ENCODE assay signal across 30 cellular contexts in the genomic region with DNA sequence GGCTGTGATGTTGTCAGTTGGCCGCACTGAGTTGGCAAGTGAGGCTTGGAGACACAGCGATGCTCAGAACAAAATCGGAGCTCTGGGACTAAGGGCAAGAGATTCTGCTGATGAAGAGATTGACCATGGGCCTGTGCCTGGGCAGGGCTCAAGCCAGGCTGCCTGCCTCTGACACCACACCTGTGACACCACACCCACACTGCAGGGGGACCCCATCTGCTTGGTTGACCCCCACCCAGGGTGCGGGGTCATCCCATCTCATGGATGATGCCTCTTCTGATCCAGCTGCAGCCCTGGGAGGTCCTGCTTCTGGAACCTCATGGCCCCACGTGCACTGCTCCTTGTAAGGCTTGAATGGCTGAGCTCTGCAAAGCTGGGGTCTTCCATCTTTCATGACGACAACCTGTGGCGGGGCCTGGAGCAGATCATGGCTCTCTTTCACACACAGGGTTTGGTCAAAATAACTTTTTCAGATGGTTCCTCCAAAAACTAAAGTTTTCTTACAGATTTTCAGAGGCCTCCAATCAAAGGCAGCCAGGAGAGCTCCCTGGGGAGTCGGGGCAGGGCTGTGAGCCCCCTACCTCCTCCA.
"Had no signal": no experiment of that assay in that cellular context is flagged by ENCODE, and none has a peak within 500 bp of the region (broad histone marks: within the 10 kb centered on the region; RNA-seq: fewer than 3 reads in every experiment).

No MANE protein-coding gene starts in this region.

- FAIRE-seq: astrocyte, endometrium, endothelial cell of umbilical vein had no signal

- H3K27ac ChIP-seq: brain microvascular endothelial cell, epithelial cell of prostate, esophagus squamous epithelium, gastroesophageal sphincter had no signal

- H3K36me3 ChIP-seq: brain microvascular endothelial cell, esophagus squamous epithelium, gastroesophageal sphincter had no signal

- H3K27me3 Mint-ChIP-seq: activated T-helper 17 cell treated with anti-CD3 and anti-CD28 coated beads, Interleukin-2, amount 50 U/mL, for 72 hours had no signal

- H3K9me3 ChIP-seq: esophagus squamous epithelium, gastroesophageal sphincter had no signal

- H3K36me3 Mint-ChIP-seq: activated CD8-positive, alpha-beta memory T cell treated with anti-CD3 and anti-CD28 coated beads, Interleukin-2, amount 10 ng/mL, durations not matched to agents 7 days and 5 days; activated naive CD8-positive, alpha-beta T cell had no signal

- H3K27ac Mint-ChIP-seq: activated CD4-positive, alpha-beta T cell treated with anti-CD3 and anti-CD28 coated beads, Interleukin-2, amount 10 ng/mL, durations not matched to agents 7 days and 5 days; activated CD8-positive, alpha-beta memory T cell treated with anti-CD3 and anti-CD28 coated beads, Interleukin-2, amount 10 ng/mL, durations not matched to agents 7 days and 5 days; activated CD8-positive, alpha-beta T cell treated with anti-CD3 and anti-CD28 coated beads, Interleukin-2, amount 10 ng/mL, durations not matched to agents 7 days and 5 days; activated naive CD8-positive, alpha-beta T cell; activated T-helper 17 cell treated with anti-CD3 and anti-CD28 coated beads, Interleukin-2, amount 50 U/mL, for 72 hours; effector memory CD8-positive, alpha-beta T cell had no signal

- H3K27me3 ChIP-seq: brain microvascular endothelial cell, esophagus squamous epithelium, gastroesophageal sphincter had no signal

- H3K9me3 Mint-ChIP-seq: activated T-cell treated with anti-CD3 and anti-CD28 coated beads, Interleukin-2, amount 50 U/mL, for 4 hours; activated T-helper 17 cell treated with anti-CD3 and anti-CD28 coated beads, Interleukin-2, amount 50 U/mL, for 72 hours; central memory CD8-positive, alpha-beta T cell; effector memory CD8-positive, alpha-beta T cell had no signal

- H3K4me1 ChIP-seq: gastroesophageal sphincter had no signal

- H3K4me3 Mint-ChIP-seq: activated CD4-positive, alpha-beta T cell treated with anti-CD3 and anti-CD28 coated beads, Interleukin-2, amount 10 ng/mL, durations not matched to agents 7 days and 5 days; activated CD8-positive, alpha-beta memory T cell treated with anti-CD3 and anti-CD28 coated beads, Interleukin-2, amount 10 ng/mL, durations not matched to agents 7 days and 5 days; activated CD8-positive, alpha-beta T cell treated with anti-CD3 and anti-CD28 coated beads, Interleukin-2, amount 10 ng/mL, durations not matched to agents 7 days and 5 days; activated naive CD8-positive, alpha-beta T cell; activated T-cell treated with anti-CD3 and anti-CD28 coated beads, Interleukin-2, amount 50 U/mL, for 4 hours; activated T-helper 17 cell treated with anti-CD3 and anti-CD28 coated beads, Interleukin-2, amount 50 U/mL, for 72 hours; central memory CD8-positive, alpha-beta T cell; effector memory CD8-positive, alpha-beta T cell had no signal

- H3K4me1 Mint-ChIP-seq: activated CD4-positive, alpha-beta T cell treated with anti-CD3 and anti-CD28 coated beads, Interleukin-2, amount 10 ng/mL, durations not matched to agents 7 days and 5 days; activated CD8-positive, alpha-beta memory T cell treated with anti-CD3 and anti-CD28 coated beads, Interleukin-2, amount 10 ng/mL, durations not matched to agents 7 days and 5 days; central memory CD8-positive, alpha-beta T cell had no signal

- H3K4me3 ChIP-seq: esophagus squamous epithelium, gastroesophageal sphincter had no signal

- ATAC-seq: activated CD8-positive, alpha-beta memory T cell treated with anti-CD3 and anti-CD28 coated beads, Interleukin-2, amount 10 ng/mL, durations not matched to agents 7 days and 5 days; activated CD8-positive, alpha-beta T cell treated with anti-CD3 and anti-CD28 coated beads, Interleukin-2, amount 10 ng/mL, durations not matched to agents 7 days and 5 days; activated T-cell treated with anti-CD3 and anti-CD28 coated beads, Interleukin-2, amount 50 U/mL, for 4 hours; activated T-helper 17 cell treated with anti-CD3 and anti-CD28 coated beads, Interleukin-2, amount 50 U/mL, for 72 hours; effector memory CD8-positive, alpha-beta T cell; gastroesophageal sphincter had no signal

- DNase-seq: activated CD4-positive, alpha-beta T cell treated with anti-CD3 and anti-CD28 coated beads for 1 hour; activated CD4-positive, alpha-beta T cell treated with anti-CD3 and anti-CD28 coated beads for 4 hours; activated CD4-positive, alpha-beta T cell treated with anti-CD3 and anti-CD28 coated beads, Interleukin-2, amount 10 ng/mL, durations not matched to agents 7 days and 5 days; activated CD4-positive, alpha-beta T cell treated with anti-CD3 and anti-CD28 coated beads, Interleukin-2, amount 50 U/mL, for 4 hours; activated CD8-positive, alpha-beta memory T cell treated with anti-CD3 and anti-CD28 coated beads, Interleukin-2, amount 10 ng/mL, durations not matched to agents 7 days and 5 days; activated CD8-positive, alpha-beta memory T cell treated with anti-CD3 and anti-CD28 coated beads, Interleukin-2, amount 50 U/mL, for 4 hours; activated CD8-positive, alpha-beta T cell treated with anti-CD3 and anti-CD28 coated beads, Interleukin-2, amount 10 ng/mL, durations not matched to agents 7 days and 5 days; activated effector memory CD4-positive, alpha-beta T cell treated with Interleukin-2 at 50 U/mL for 16 hours; activated gamma-delta T cell treated with Interleukin-2 at 50 U/mL for 16 hours; activated naive CD4-positive, alpha-beta T cell treated with anti-CD3 and anti-CD28 coated beads, Interleukin-2, amount 50 U/mL, for 16 hours; activated naive CD4-positive, alpha-beta T cell treated with Interleukin-2 at 50 U/mL for 16 hours; activated T-cell treated with anti-CD3 and anti-CD28 coated beads, Interleukin-2, amount 50 U/mL, for 4 hours; amniotic stem cell; anterior cingulate cortex; brain microvascular endothelial cell; cortex of kidney; dermis blood vessel endothelial cell; effector CD4-positive, alpha-beta T cell; effector memory CD8-positive, alpha-beta T cell; esophagus squamous epithelium; foreskin melanocyte; T-helper 2 cell had no signal
